Comparison of ENCODE assay signal across 14 cellular contexts in genomic region chr4:4259484-4260100, GRCh38. TPM values are rescaled to one million over a fixed set of nuclear protein-coding genes. Genes with fewer than 3 reads are reported as not detected.
DNase-seq lines count a peak whose midpoint lies in the region; FAIRE-seq and TF ChIP-seq lines count a peak whose summit lies in the region.
"Had no signal": no experiment of that assay in that cellular context is flagged by ENCODE, and none has a peak within 500 bp of the region (broad histone marks: within the 10 kb centered on the region; RNA-seq: fewer than 3 reads in every experiment).

No MANE protein-coding gene starts in this region.

- no peak overlapping the region for H3K4me3 ChIP-seq in GM23248
- no peak overlapping the region for H3K4me3 ChIP-seq in endothelial cell of umbilical vein (replicated peaks in 1 of 3; ENCODE audit: insufficient read depth in 1 of 3, low read depth in 1 of 3, low read length in 3 of 3)
- H3K4me3 ChIP-seq in osteoblast (ENCODE audit: insufficient read depth, low read length): peak overlapping the region; percentile 36
- H3K4me3 ChIP-seq in prostate gland: no peak overlapping the region

- no peaks in the 10 kb centered on the region for H3F3A ChIP-seq in GM23248 (ENCODE audit: insufficient read depth)

- peaks cover 5% of the 10 kb centered on the region for H3K27me3 Mint-ChIP-seq in H9 (ENCODE audit: low read depth)

- 21 to 23% methylated on average over 9 of the region's 9 CpGs for WGBS in GM23248 (ENCODE audit: low coverage in 1 of 2, low lambda C conversion rate in 2 of 2, missing lambda C conversion rate in 2 of 2), 2 experiments
- WGBS in H9 (ENCODE audit: extremely low coverage, insufficient read length, low lambda C conversion rate): no CpG with 5 or more reads among the region's 9 CpGs
- 30% methylated on average over 9 of the region's 9 CpGs for WGBS in prostate gland

- TF ChIP-seq POLR2A in endothelial cell of umbilical vein (IDR thresholded peaks at IDR 0.05; ENCODE audit: low read depth, low read length) (no peak), prostate gland (IDR thresholded peaks at IDR 0.05) (no peak)

- H3K4me1 ChIP-seq in GM23248 (ENCODE audit: insufficient read depth) (no peaks in the 10 kb centered on the region), endothelial cell of umbilical vein (ENCODE audit: control insufficient read depth, extremely low read depth, insufficient read depth, low read length) (no peaks in the 10 kb centered on the region), osteoblast (ENCODE audit: insufficient read depth, low read length) (peaks cover 6% of the 10 kb centered on the region), H9 (ENCODE audit: insufficient read depth, low read length) (no peaks in the 10 kb centered on the region), prostate gland (replicated peaks) (no peaks in the 10 kb centered on the region)
- H3K4me1 ChIP-seq: BE2C had no signal

- BruUV-seq in endothelial cell of umbilical vein (replicated peaks; lab: Mats Ljungman, UMichigan): no TSS peak

- no peak overlapping the region for H3K23ac ChIP-seq in H9 (ENCODE audit: insufficient read length, low read depth, low read length)

- DNase-seq in GM23248 (no peak), MV-4-11 (lab: John Stamatoyannopoulos, UW) (peak; percentile 83), endothelial cell of umbilical vein (ENCODE audit: low read depth, low spot score) (no peak), osteoblast (ENCODE audit: insufficient read length, low spot score, missing footprints) (no peak), H9 (no peak), A172 (ENCODE audit: low spot score) (no peak), prostate gland (ENCODE audit: low spot score) (no peak)
- DNase-seq: activated CD4-positive, alpha-beta T cell treated with anti-CD3 and anti-CD28 coated beads for 48 hours; activated naive CD4-positive, alpha-beta T cell treated with anti-CD3 and anti-CD28 coated beads, Interleukin-2, amount 50 U/mL, for 16 hours; activated T-cell treated with anti-CD3 and anti-CD28 coated beads for 4 hours; BE2C had no signal

- H3K18ac ChIP-seq in H9 (ENCODE audit: insufficient read length, low read depth, low read length): no peak overlapping the region

- peaks cover 3% of the 10 kb centered on the region in 2 experiments; a peak in 1 of 4 replicates for H3K4me1 Mint-ChIP-seq in H9
- H3K4me1 Mint-ChIP-seq: naive B cell had no signal

- no peaks in the 10 kb centered on the region for H3K9me1 ChIP-seq in endothelial cell of umbilical vein (replicated peaks; ENCODE audit: control insufficient read depth, extremely low read depth, insufficient read depth, low read length)

- no peaks in the 10 kb centered on the region for H3K23me2 ChIP-seq in H9 (ENCODE audit: insufficient read length, low read depth, low read length, poor library complexity, severe bottlenecking)

- H3K79me1 ChIP-seq in H9 (ENCODE audit: insufficient read depth, low read depth, low read length, poor library complexity, severe bottlenecking): no peaks in the 10 kb centered on the region

- H3K56ac ChIP-seq in H9 (ENCODE audit: insufficient read length, low read depth, low read length): no peak overlapping the region

- H3K79me2 ChIP-seq in GM23248 (ENCODE audit: insufficient read depth) (no peaks in the 10 kb centered on the region), endothelial cell of umbilical vein (ENCODE audit: control insufficient read depth, insufficient read depth, low read length) (no peaks in the 10 kb centered on the region), osteoblast (ENCODE audit: insufficient read depth, low read length) (no peaks in the 10 kb centered on the region), H9 (ENCODE audit: insufficient read depth, low read length) (no peaks in the 10 kb centered on the region)

- no peak overlapping the region for H2BK5ac ChIP-seq in H9 (ENCODE audit: insufficient read length, low read length)

- H3K9ac ChIP-seq in GM23248 (0 out of 2 replicates have a peak overlapping the region, but pooled peaks have one; percentile 4), endothelial cell of umbilical vein (replicated peaks; ENCODE audit: extremely low read depth, insufficient read depth, low read length) (no peak overlapping the region), H9 (ENCODE audit: extremely low read depth, insufficient read length, low read length) (no peak overlapping the region)

- H3K9me3 ChIP-seq in GM23248 (ENCODE audit: low read depth): no peaks in the 10 kb centered on the region
- H3K9me3 ChIP-seq in endothelial cell of umbilical vein (replicated peaks; ENCODE audit: control insufficient read depth, insufficient read depth, low read length): no peaks in the 10 kb centered on the region
- no peaks in the 10 kb centered on the region for H3K9me3 ChIP-seq in osteoblast (ENCODE audit: low read depth, low read length)
- H3K9me3 ChIP-seq in H9 (ENCODE audit: control insufficient read depth, low read depth, low read length): no peaks in the 10 kb centered on the region
- no peaks in the 10 kb centered on the region for H3K9me3 ChIP-seq in prostate gland
- H3K9me3 ChIP-seq: BE2C had no signal

- H3K14ac ChIP-seq in H9 (ENCODE audit: insufficient read depth, low read length): no peak overlapping the region

- CTCF ChIA-PET in endothelial cell of umbilical vein (lab: Charles Lee): interaction anchor here (0.8 to 4.2 kb wide), 22 partner anchors 8 to 172 kb away, joined by 3 to 89 read pairs (median 5); no protein-coding TSS in a partner anchor

- dilution Hi-C loops in endothelial cell of umbilical vein (cut with MboI; ENCODE audit: extremely low pct_ligation_motif_present, low sequenced_read_pairs): no loop called here

- H3K4ac ChIP-seq in H9 (ENCODE audit: low read depth, low read length): no peak overlapping the region

- H3T11ph ChIP-seq in H9 (ENCODE audit: low read length): no peak overlapping the region

- no peak for FAIRE-seq in endothelial cell of umbilical vein (lab: Jason Lieb, UNC)

- H3K27ac ChIP-seq in GM23248 (no peak overlapping the region), endothelial cell of umbilical vein (ENCODE audit: insufficient read depth, low read depth, low read length) (no peak overlapping the region), osteoblast (ENCODE audit: low read depth, low read length) (no peak overlapping the region), H9 (ENCODE audit: insufficient read length, low read depth, low read length) (no peak overlapping the region), prostate gland (no peak overlapping the region)

- no peak overlapping the region for H3K4me3 Mint-ChIP-seq in H9
- H3K4me3 Mint-ChIP-seq: naive B cell had no signal

- no peak overlapping the region for H2BK20ac ChIP-seq in H9 (ENCODE audit: low read depth, low read length, poor library complexity, severe bottlenecking)

- H3K27me3 ChIP-seq in GM23248 (replicated peaks; ENCODE audit: insufficient read depth) (peaks cover 11% of the 10 kb centered on the region), endothelial cell of umbilical vein (ENCODE audit: control insufficient read depth in 2 of 2, insufficient read depth in 2 of 2, low read length in 2 of 2) (no peaks in the 10 kb centered on the region), osteoblast (ENCODE audit: insufficient read depth, low read length) (peaks cover 5% of the 10 kb centered on the region), H9 (ENCODE audit: insufficient read depth, low read length) (no peaks in the 10 kb centered on the region), prostate gland (replicated peaks; ENCODE audit: insufficient read depth) (no peaks in the 10 kb centered on the region)

- no peak overlapping the region for H3K27ac Mint-ChIP-seq in H9
- H3K27ac Mint-ChIP-seq: naive B cell had no signal

- peak overlapping the region; percentile 26 for H2AFZ ChIP-seq in GM23248
- peak overlapping the region; percentile 25 for H2AFZ ChIP-seq in endothelial cell of umbilical vein (ENCODE audit: low read depth, low read length)
- peak overlapping the region; percentile 76 for H2AFZ ChIP-seq in osteoblast (ENCODE audit: low read length)
- H2AFZ ChIP-seq in H9 (ENCODE audit: low read length): no peak overlapping the region

- H3K4me2 ChIP-seq in GM23248 (ENCODE audit: unreplicated experiment) (no peak overlapping the region), endothelial cell of umbilical vein (ENCODE audit: insufficient read depth, low read length) (no peak overlapping the region), osteoblast (ENCODE audit: insufficient read depth, low read length) (peak overlapping the region; percentile 71), H9 (ENCODE audit: insufficient read depth, insufficient read length, low read length) (no peak overlapping the region)

- no peak overlapping the region for H2AK5ac ChIP-seq in H9 (ENCODE audit: insufficient read length, low read length)

- H2BK12ac ChIP-seq in H9 (ENCODE audit: insufficient read length, low read depth, low read length): no peak overlapping the region

- no peaks in the 10 kb centered on the region for H4K20me1 ChIP-seq in GM23248 (ENCODE audit: insufficient read depth)
- no peaks in the 10 kb centered on the region for H4K20me1 ChIP-seq in endothelial cell of umbilical vein (replicated peaks; ENCODE audit: control insufficient read depth, extremely low read depth, insufficient read depth, low read length)
- H4K20me1 ChIP-seq in osteoblast (ENCODE audit: insufficient read depth, low read length): no peaks in the 10 kb centered on the region
- H4K20me1 ChIP-seq in H9 (ENCODE audit: control insufficient read depth, insufficient read depth, insufficient read length): no peaks in the 10 kb centered on the region

- H3K36me3 Mint-ChIP-seq in H9 (ENCODE audit: insufficient read depth in 1 of 3, low read depth in 3 of 3): no peaks in the 10 kb centered on the region
- H3K36me3 Mint-ChIP-seq: naive B cell had no signal

- no peak overlapping the region for H2BK15ac ChIP-seq in H9 (ENCODE audit: low read depth, low read length)

- H3K9me2 ChIP-seq in GM23248 (ENCODE audit: insufficient read depth): no peaks in the 10 kb centered on the region

- H2BK120ac ChIP-seq in H9 (ENCODE audit: low read depth, low read length, poor library complexity, severe bottlenecking): no peak overlapping the region

- no peak overlapping the region for H4K5ac ChIP-seq in H9 (ENCODE audit: insufficient read length, low read depth, low read length)

- H3K36me3 ChIP-seq in GM23248 (ENCODE audit: low read depth): no peaks in the 10 kb centered on the region
- no peaks in the 10 kb centered on the region for H3K36me3 ChIP-seq in endothelial cell of umbilical vein (ENCODE audit: control insufficient read depth in 2 of 2, extremely low read depth in 1 of 2, insufficient read depth in 2 of 2, low read length in 2 of 2)
- no peaks in the 10 kb centered on the region for H3K36me3 ChIP-seq in osteoblast (ENCODE audit: insufficient read depth, low read length)
- no peaks in the 10 kb centered on the region for H3K36me3 ChIP-seq in prostate gland
- H3K36me3 ChIP-seq: BE2C had no signal

- no peaks in the 10 kb centered on the region for H3K9me3 Mint-ChIP-seq in H9

- POLR2A ChIA-PET in endothelial cell of umbilical vein (lab: Charles Lee): no interaction called here

- H4K8ac ChIP-seq in H9 (replicated peaks; ENCODE audit: insufficient read length, low read depth, low read length): no peak overlapping the region

- intact Hi-C loops in endothelial cell of umbilical vein (cut with micrococcal nuclease): loop anchor here (1.0 kb wide), 2 partner anchors 76 to 171 kb away; no protein-coding TSS in a partner anchor
- intact Hi-C loops in prostate gland (cut with DNase I): no loop called here

- TF ChIP-seq CTCF in endothelial cell of umbilical vein (IDR thresholded peaks at IDR 0.05; ENCODE audit: extremely low read depth in 1 of 2, insufficient read depth in 1 of 2, low read depth in 1 of 2, low read length in 2 of 2) (no peak), osteoblast (IDR thresholded peaks at IDR 0.05; ENCODE audit: extremely low read depth, low read depth, low read length) (no peak), H9 (conservative IDR thresholded peaks at IDR 0.05) (no peak), prostate gland (IDR thresholded peaks at IDR 0.05) (no peak)

- no peak overlapping the region for H4K91ac ChIP-seq in H9 (ENCODE audit: insufficient read length, low read depth, low read length)

- in situ Hi-C loops in GM23248 (cut with MboI): no loop called here

RNA-seq across cellular contexts. Expression of gene TMEM128, which starts 11.6 kb away (rescaled TPM):
- 17.7 and 25.9 TPM in 2 replicates for total RNA-seq in GM23248 (2014; rRNA removed; shearing (Covaris generic))
- 35.4 and 38.4 TPM in 2 replicates for polyA plus RNA-seq in GM23248 (2016; fragmentation: Nextera tagmentation; extraction: Ambion mirVana)
- total RNA-seq in endothelial cell of umbilical vein: 11.5 and 13.2 TPM in 2 replicates
- polyA plus RNA-seq in endothelial cell of umbilical vein: 21.2 and 23.8 TPM in 2 replicates
- 15.4 and 17.6 TPM in 2 replicates for polyA plus RNA-seq in endothelial cell of umbilical vein (2011; cell fraction: cytosol; rRNA removed)
- 8.2 and 10.3 TPM in 2 replicates for polyA plus RNA-seq in endothelial cell of umbilical vein (2011; cell fraction: nucleus; rRNA removed)
- 10.3 and 10.7 TPM in 2 replicates for polyA plus RNA-seq in endothelial cell of umbilical vein (2012)
- polyA minus RNA-seq in endothelial cell of umbilical vein: 16.0 and 17.6 TPM in 2 replicates
- 4.8 TPM for polyA minus RNA-seq in endothelial cell of umbilical vein (2011; cell fraction: cytosol; rRNA and poly(A)+ RNA removed)
- polyA minus RNA-seq in endothelial cell of umbilical vein (2011; cell fraction: nucleus; rRNA and poly(A)+ RNA removed): 3.2 and 3.4 TPM in 2 replicates
- total RNA-seq in osteoblast: 21.7 and 28.3 TPM in 2 replicates
- total RNA-seq in H9 (2021): 19.8 and 21.5 TPM in 2 replicates
- total RNA-seq in A172 (2014; rRNA removed; shearing (Covaris generic)): 26.5 and 29.5 TPM in 2 replicates
- total RNA-seq in prostate gland: 10 to 100 TPM; 14.7 to 35.8 TPM

RNA-seq across cellular contexts. Expression of gene LYAR, which starts 30.4 kb away (rescaled TPM):
- 6.7 and 11.9 TPM in 2 replicates for total RNA-seq in GM23248 (2014; rRNA removed; shearing (Covaris generic))
- polyA plus RNA-seq in GM23248 (2016; fragmentation: Nextera tagmentation; extraction: Ambion mirVana): 15.1 and 16.9 TPM in 2 replicates
- 24.6 and 27.9 TPM in 2 replicates for total RNA-seq in endothelial cell of umbilical vein
- polyA plus RNA-seq in endothelial cell of umbilical vein: 2.5 and 4.2 TPM in 2 replicates
- 9.6 and 12.4 TPM in 2 replicates for polyA plus RNA-seq in endothelial cell of umbilical vein (2011; cell fraction: cytosol; rRNA removed)
- polyA plus RNA-seq in endothelial cell of umbilical vein (2011; cell fraction: nucleus; rRNA removed): 5.1 and 10.1 TPM in 2 replicates
- 24.6 and 46.6 TPM in 2 replicates for polyA plus RNA-seq in endothelial cell of umbilical vein (2012)
- polyA minus RNA-seq in endothelial cell of umbilical vein: 1.1 and 1.5 TPM in 2 replicates
- 6.9 TPM for polyA minus RNA-seq in endothelial cell of umbilical vein (2011; cell fraction: cytosol; rRNA and poly(A)+ RNA removed)
- 1.7 TPM in 2 replicates for polyA minus RNA-seq in endothelial cell of umbilical vein (2011; cell fraction: nucleus; rRNA and poly(A)+ RNA removed)
- 3.5 and 4.0 TPM in 2 replicates for total RNA-seq in osteoblast
- 47.0 and 50.9 TPM in 2 replicates for total RNA-seq in H9 (2021)
- total RNA-seq in A172 (2014; rRNA removed; shearing (Covaris generic)): 38.1 and 54.5 TPM in 2 replicates
- 10 to 100 TPM in 1 of 2 donors, 1 to 10 TPM in 1; 9.0 to 19.1 TPM for total RNA-seq in prostate gland

RNA-seq across cellular contexts. Expression of gene ZBTB49, which starts 30.5 kb away (rescaled TPM):
- 2.9 and 3.9 TPM in 2 replicates for total RNA-seq in GM23248 (2014; rRNA removed; shearing (Covaris generic))
- polyA plus RNA-seq in GM23248 (2016; fragmentation: Nextera tagmentation; extraction: Ambion mirVana) (1.6 and 1.9 TPM in 2 replicates), endothelial cell of umbilical vein (3.8 TPM in 2 replicates)
- total RNA-seq in endothelial cell of umbilical vein (4.6 and 5.8 TPM in 2 replicates), osteoblast (5.0 and 6.2 TPM in 2 replicates), H9 (2021) (6.7 and 8.7 TPM in 2 replicates), prostate gland (10 to 100 TPM in 1 of 2 donors, 1 to 10 TPM in 1; 5.1 to 10.3 TPM)
- 2.9 and 3.2 TPM in 2 replicates for polyA plus RNA-seq in endothelial cell of umbilical vein (2011; cell fraction: cytosol; rRNA removed)
- polyA plus RNA-seq in endothelial cell of umbilical vein (2011; cell fraction: nucleus; rRNA removed): 6.6 and 9.2 TPM in 2 replicates
- polyA plus RNA-seq in endothelial cell of umbilical vein (2012): 2.8 and 3.0 TPM in 2 replicates
- 8.9 and 9.0 TPM in 2 replicates for polyA minus RNA-seq in endothelial cell of umbilical vein
- 0.51 TPM for polyA minus RNA-seq in endothelial cell of umbilical vein (2011; cell fraction: cytosol; rRNA and poly(A)+ RNA removed)
- 6.3 and 10.4 TPM in 2 replicates for polyA minus RNA-seq in endothelial cell of umbilical vein (2011; cell fraction: nucleus; rRNA and poly(A)+ RNA removed)
- 0.91 and 6.3 TPM in 2 replicates for total RNA-seq in A172 (2014; rRNA removed; shearing (Covaris generic))

RNA-seq across cellular contexts. Expression of gene OTOP1, which starts 32.9 kb away (rescaled TPM):
- total RNA-seq in GM23248 (2014; rRNA removed; shearing (Covaris generic)): not detected in 2 replicates
- polyA plus RNA-seq in GM23248 (2016; fragmentation: Nextera tagmentation; extraction: Ambion mirVana) (not detected in 2 replicates), endothelial cell of umbilical vein (not detected in 2 replicates)
- total RNA-seq in endothelial cell of umbilical vein (not detected in 2 replicates), osteoblast (not detected in 2 replicates), H9 (2021) (not detected in 2 replicates), prostate gland (not detected)
- polyA plus RNA-seq in endothelial cell of umbilical vein (2011; cell fraction: cytosol; rRNA removed): not detected in 2 replicates
- polyA plus RNA-seq in endothelial cell of umbilical vein (2011; cell fraction: nucleus; rRNA removed): not detected in 2 replicates
- polyA plus RNA-seq in endothelial cell of umbilical vein (2012): not detected in 2 replicates
- polyA minus RNA-seq in endothelial cell of umbilical vein: not detected in 2 replicates
- not detected for polyA minus RNA-seq in endothelial cell of umbilical vein (2011; cell fraction: cytosol; rRNA and poly(A)+ RNA removed)
- polyA minus RNA-seq in endothelial cell of umbilical vein (2011; cell fraction: nucleus; rRNA and poly(A)+ RNA removed): not detected in 2 replicates
- not detected in 2 replicates for total RNA-seq in A172 (2014; rRNA removed; shearing (Covaris generic))
- total RNA-seq: dermis microvascular lymphatic vessel endothelial cell, subcutaneous adipose tissue had no signal
